Comparison of ENCODE assay signal across 33 cellular contexts in the genomic region with DNA sequence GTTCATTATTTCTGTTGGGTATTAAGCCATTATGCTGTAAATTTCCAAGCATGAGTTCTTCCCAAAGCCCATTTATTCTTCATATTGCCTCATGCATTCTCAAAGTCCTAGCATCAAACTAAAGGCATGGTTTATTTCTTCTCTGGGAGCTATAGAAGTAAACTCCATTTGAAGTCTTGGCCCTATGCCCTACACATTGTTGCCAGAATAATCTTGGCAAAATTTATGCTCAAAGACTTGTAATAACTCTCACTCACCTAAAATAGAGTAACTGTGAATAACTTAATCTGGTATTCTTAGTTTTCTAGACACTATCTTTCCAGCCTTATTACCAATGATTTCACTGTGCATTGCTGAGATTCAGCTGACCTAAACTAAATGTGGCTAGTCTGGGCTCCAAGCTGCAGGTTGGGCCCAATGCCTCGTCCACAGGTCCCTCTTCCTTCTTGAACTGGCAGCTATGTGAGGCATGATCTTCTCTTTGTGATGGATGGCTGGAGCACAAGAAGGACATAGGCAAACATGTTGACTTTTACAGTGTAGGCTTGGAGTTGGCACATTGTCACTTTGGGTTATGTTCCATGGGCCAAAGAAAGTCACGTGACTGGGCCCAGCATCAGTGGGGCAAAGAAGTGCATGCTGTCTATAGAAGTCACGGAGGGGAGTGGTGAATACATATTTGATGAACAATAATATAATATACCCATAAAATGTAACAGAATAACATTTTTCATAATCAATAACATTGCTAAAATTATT.
"Had no signal": no experiment of that assay in that cellular context is flagged by ENCODE, and none has a peak within 500 bp of the region (broad histone marks: within the 10 kb centered on the region; RNA-seq: fewer than 3 reads in every experiment).

No MANE protein-coding gene starts in this region.

- H3K27ac ChIP-seq: adrenal gland, breast epithelium, cardiac muscle cell, colonic mucosa, epithelial cell of prostate, esophagus squamous epithelium, foreskin keratinocyte, gastrocnemius medialis, heart left ventricle, WERI-Rb-1 had no signal

- H3K4me1 ChIP-seq: adrenal gland, breast epithelium, colonic mucosa, esophagus squamous epithelium, foreskin keratinocyte, gastrocnemius medialis had no signal

- DNase-seq: activated B cell treated with CpG ODN at 0.5 μM for 24 hours; activated CD4-positive, alpha-beta memory T cell treated with anti-CD3 and anti-CD28 coated beads for 36 hours; activated CD4-positive, alpha-beta T cell treated with anti-CD3 and anti-CD28 coated beads for 36 hours; activated CD4-positive, alpha-beta T cell treated with anti-CD3 and anti-CD28 coated beads, Interleukin-2, amount 10 ng/mL, durations not matched to agents 24 days and 14 days; activated CD8-positive, alpha-beta memory T cell treated with anti-CD3 and anti-CD28 coated beads, Interleukin-2, amount 10 ng/mL, durations not matched to agents 7 days and 5 days; activated CD8-positive, alpha-beta memory T cell treated with anti-CD3 and anti-CD28 coated beads, Interleukin-2, amount 50 U/mL, for 4 hours; activated CD8-positive, alpha-beta T cell treated with anti-CD3 and anti-CD28 coated beads, Interleukin-2, amount 10 ng/mL, durations not matched to agents 7 days and 5 days; activated effector memory CD4-positive, alpha-beta T cell treated with anti-CD3 and anti-CD28 coated beads, Interleukin-2, amount 50 U/mL, for 16 hours; activated naive CD4-positive, alpha-beta T cell treated with anti-CD3 and anti-CD28 coated beads for 36 hours; activated naive CD8-positive, alpha-beta T cell treated with anti-CD3 and anti-CD28 coated beads for 36 hours; activated naive CD8-positive, alpha-beta T cell treated with anti-CD3 and anti-CD28 coated beads, Interleukin-2, amount 50 U/mL, for 24 hours; activated T-cell treated with anti-CD3 and anti-CD28 coated beads, Interleukin-2, amount 50 U/mL, for 1 hour; activated T-cell treated with anti-CD3 and anti-CD28 coated beads, Interleukin-2, amount 50 U/mL, for 48 hours; adrenal gland; amygdala; aorta; central memory CD4-positive, alpha-beta T cell; cerebellar nuclear complex; colonic mucosa; effector CD8-positive, alpha-beta T cell; esophagus squamous epithelium; foreskin keratinocyte; gastrocnemius medialis; glutamatergic neuron; heart left ventricle; T-helper 2 cell; WERI-Rb-1 had no signal

- H3K27me3 ChIP-seq: adrenal gland, breast epithelium, cardiac muscle cell, colonic mucosa, esophagus squamous epithelium, foreskin keratinocyte, gastrocnemius medialis, heart left ventricle had no signal

- ATAC-seq: activated CD4-positive, alpha-beta T cell treated with anti-CD3 and anti-CD28 coated beads for 36 hours; activated CD4-positive, CD25-positive, alpha-beta regulatory T cell treated with anti-CD3 and anti-CD28 coated beads, Interleukin-2, amount 50 U/mL, for 24 hours; activated CD8-positive, alpha-beta memory T cell treated with anti-CD3 and anti-CD28 coated beads, Interleukin-2, amount 10 ng/mL, durations not matched to agents 7 days and 5 days; activated CD8-positive, alpha-beta T cell treated with anti-CD3 and anti-CD28 coated beads, Interleukin-2, amount 10 ng/mL, durations not matched to agents 7 days and 5 days; activated naive CD8-positive, alpha-beta T cell treated with anti-CD3 and anti-CD28 coated beads, Interleukin-2, amount 50 U/mL, for 24 hours; foreskin keratinocyte; gastrocnemius medialis; heart left ventricle had no signal

- FAIRE-seq: endometrium, endothelial cell of umbilical vein had no signal

- H3K36me3 ChIP-seq: adrenal gland, breast epithelium, cardiac muscle cell, colonic mucosa, esophagus squamous epithelium, gastrocnemius medialis, heart left ventricle, WERI-Rb-1 had no signal

- H3K4me3 ChIP-seq: adrenal gland, breast epithelium, cardiac muscle cell, colonic mucosa, esophagus squamous epithelium, gastrocnemius medialis, heart left ventricle had no signal

- H3K9me3 ChIP-seq: adrenal gland, breast epithelium, colonic mucosa, esophagus squamous epithelium, gastrocnemius medialis had no signal
